1 cellular context compared by ENCODE assay signal in genomic region chr16:578870-579405, GRCh38.
A peak's percentile ranks its signal among the peaks of the same experiment; 100 is the strongest.
TF ChIP-seq lines count a peak whose summit lies in the region.

No MANE protein-coding gene starts in this region.

TF ChIP-seq in K562, 482 proteins besides CTCF, POLR2A, EP300 and RAD21 (continued from another document and continues in another):
- peak; percentile 22 to 62; a peak in 2 of 4 replicates for TF ChIP-seq TRIM24 (IDR thresholded peaks at IDR 0.05)
- TF ChIP-seq, protein P1, sequence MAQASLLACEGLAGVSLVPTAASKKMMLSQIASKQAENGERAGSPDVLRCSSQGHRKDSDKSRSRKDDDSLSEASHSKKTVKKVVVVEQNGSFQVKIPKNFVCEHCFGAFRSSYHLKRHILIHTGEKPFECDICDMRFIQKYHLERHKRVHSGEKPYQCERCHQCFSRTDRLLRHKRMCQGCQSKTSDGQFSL (CRISPR knock-in tag; IDR thresholded peaks at IDR 0.05), result peak; percentile 90
- TF ChIP-seq, protein P1 (tag; IDR thresholded peaks at IDR 0.05), result no peak
- TF ChIP-seq ZFP36 (IDR thresholded peaks at IDR 0.05; ENCODE audit: low read depth, low read length, partially characterized antibody), result no peak
- TF ChIP-seq GTF3C2 (IDR thresholded peaks at IDR 0.05; ENCODE audit: borderline replicate concordance, extremely low read depth, insufficient read length), result no peak
- no peak for TF ChIP-seq KDM1A (IDR thresholded peaks at IDR 0.05)
- no peak for TF ChIP-seq KLF10 (CRISPR knock-in tag; IDR thresholded peaks at IDR 0.05)
- TF ChIP-seq CEBPG (CRISPR knock-in tag; IDR thresholded peaks at IDR 0.05), result no peak
- no peak for TF ChIP-seq CEBPG (tag; conservative IDR thresholded peaks at IDR 0.05 in 1 of 2, IDR thresholded peaks at IDR 0.05 in 1 of 2)
- TF ChIP-seq BRD4 (IDR thresholded peaks at IDR 0.05), result no peak
- TF ChIP-seq ZFX (CRISPR knock-in tag; IDR thresholded peaks at IDR 0.05), result peak; percentile 89
- no peak for TF ChIP-seq ZNF551 (CRISPR knock-in tag; IDR thresholded peaks at IDR 0.05)
- TF ChIP-seq ZEB2 (IDR thresholded peaks at IDR 0.05), result no peak
- no peak for TF ChIP-seq GTF2A2 (tag; IDR thresholded peaks at IDR 0.05)
- TF ChIP-seq SRSF9 (IDR thresholded peaks at IDR 0.05; ENCODE audit: borderline replicate concordance, low read depth, low read length), result no peak
- no peak for TF ChIP-seq TRIM25 (IDR thresholded peaks at IDR 0.05; ENCODE audit: borderline replicate concordance)
- TF ChIP-seq NR1H2 (CRISPR knock-in tag; IDR thresholded peaks at IDR 0.05), result no peak
- no peak for TF ChIP-seq ZNF41 (CRISPR knock-in tag; conservative IDR thresholded peaks at IDR 0.05)
- no peak for TF ChIP-seq SLC30A9 (CRISPR knock-in tag; IDR thresholded peaks at IDR 0.05)
- TF ChIP-seq SMARCE1 (IDR thresholded peaks at IDR 0.05), result no peak
- TF ChIP-seq ZNF133 (CRISPR knock-in tag; IDR thresholded peaks at IDR 0.05), result no peak
- no peak for TF ChIP-seq ATF3 (IDR thresholded peaks at IDR 0.05)
- TF ChIP-seq ATF3 (CRISPR knock-in tag; conservative IDR thresholded peaks at IDR 0.05), result no peak
- peak; percentile 91 for TF ChIP-seq CTBP1 (IDR thresholded peaks at IDR 0.05; ENCODE audit: borderline replicate concordance)
- TF ChIP-seq, protein P2, sequence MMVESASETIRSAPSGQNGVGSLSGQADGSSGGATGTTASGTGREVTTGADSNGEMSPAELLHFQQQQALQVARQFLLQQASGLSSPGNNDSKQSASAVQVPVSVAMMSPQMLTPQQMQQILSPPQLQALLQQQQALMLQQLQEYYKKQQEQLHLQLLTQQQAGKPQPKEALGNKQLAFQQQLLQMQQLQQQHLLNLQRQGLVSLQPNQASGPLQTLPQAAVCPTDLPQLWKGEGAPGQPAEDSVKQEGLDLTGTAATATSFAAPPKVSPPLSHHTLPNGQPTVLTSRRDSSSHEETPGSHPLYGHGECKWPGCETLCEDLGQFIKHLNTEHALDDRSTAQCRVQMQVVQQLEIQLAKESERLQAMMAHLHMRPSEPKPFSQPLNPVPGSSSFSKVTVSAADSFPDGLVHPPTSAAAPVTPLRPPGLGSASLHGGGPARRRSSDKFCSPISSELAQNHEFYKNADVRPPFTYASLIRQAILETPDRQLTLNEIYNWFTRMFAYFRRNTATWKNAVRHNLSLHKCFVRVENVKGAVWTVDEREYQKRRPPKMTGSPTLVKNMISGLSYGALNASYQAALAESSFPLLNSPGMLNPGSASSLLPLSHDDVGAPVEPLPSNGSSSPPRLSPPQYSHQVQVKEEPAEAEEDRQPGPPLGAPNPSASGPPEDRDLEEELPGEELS (CRISPR knock-in tag; IDR thresholded peaks at IDR 0.05; ENCODE audit: borderline replicate concordance), result no peak
- no peak for TF ChIP-seq C11orf30 (IDR thresholded peaks at IDR 0.05; ENCODE audit: low read depth)
- TF ChIP-seq PML (IDR thresholded peaks at IDR 0.05; ENCODE audit: low read length), result no peak
- TF ChIP-seq, protein P3, sequence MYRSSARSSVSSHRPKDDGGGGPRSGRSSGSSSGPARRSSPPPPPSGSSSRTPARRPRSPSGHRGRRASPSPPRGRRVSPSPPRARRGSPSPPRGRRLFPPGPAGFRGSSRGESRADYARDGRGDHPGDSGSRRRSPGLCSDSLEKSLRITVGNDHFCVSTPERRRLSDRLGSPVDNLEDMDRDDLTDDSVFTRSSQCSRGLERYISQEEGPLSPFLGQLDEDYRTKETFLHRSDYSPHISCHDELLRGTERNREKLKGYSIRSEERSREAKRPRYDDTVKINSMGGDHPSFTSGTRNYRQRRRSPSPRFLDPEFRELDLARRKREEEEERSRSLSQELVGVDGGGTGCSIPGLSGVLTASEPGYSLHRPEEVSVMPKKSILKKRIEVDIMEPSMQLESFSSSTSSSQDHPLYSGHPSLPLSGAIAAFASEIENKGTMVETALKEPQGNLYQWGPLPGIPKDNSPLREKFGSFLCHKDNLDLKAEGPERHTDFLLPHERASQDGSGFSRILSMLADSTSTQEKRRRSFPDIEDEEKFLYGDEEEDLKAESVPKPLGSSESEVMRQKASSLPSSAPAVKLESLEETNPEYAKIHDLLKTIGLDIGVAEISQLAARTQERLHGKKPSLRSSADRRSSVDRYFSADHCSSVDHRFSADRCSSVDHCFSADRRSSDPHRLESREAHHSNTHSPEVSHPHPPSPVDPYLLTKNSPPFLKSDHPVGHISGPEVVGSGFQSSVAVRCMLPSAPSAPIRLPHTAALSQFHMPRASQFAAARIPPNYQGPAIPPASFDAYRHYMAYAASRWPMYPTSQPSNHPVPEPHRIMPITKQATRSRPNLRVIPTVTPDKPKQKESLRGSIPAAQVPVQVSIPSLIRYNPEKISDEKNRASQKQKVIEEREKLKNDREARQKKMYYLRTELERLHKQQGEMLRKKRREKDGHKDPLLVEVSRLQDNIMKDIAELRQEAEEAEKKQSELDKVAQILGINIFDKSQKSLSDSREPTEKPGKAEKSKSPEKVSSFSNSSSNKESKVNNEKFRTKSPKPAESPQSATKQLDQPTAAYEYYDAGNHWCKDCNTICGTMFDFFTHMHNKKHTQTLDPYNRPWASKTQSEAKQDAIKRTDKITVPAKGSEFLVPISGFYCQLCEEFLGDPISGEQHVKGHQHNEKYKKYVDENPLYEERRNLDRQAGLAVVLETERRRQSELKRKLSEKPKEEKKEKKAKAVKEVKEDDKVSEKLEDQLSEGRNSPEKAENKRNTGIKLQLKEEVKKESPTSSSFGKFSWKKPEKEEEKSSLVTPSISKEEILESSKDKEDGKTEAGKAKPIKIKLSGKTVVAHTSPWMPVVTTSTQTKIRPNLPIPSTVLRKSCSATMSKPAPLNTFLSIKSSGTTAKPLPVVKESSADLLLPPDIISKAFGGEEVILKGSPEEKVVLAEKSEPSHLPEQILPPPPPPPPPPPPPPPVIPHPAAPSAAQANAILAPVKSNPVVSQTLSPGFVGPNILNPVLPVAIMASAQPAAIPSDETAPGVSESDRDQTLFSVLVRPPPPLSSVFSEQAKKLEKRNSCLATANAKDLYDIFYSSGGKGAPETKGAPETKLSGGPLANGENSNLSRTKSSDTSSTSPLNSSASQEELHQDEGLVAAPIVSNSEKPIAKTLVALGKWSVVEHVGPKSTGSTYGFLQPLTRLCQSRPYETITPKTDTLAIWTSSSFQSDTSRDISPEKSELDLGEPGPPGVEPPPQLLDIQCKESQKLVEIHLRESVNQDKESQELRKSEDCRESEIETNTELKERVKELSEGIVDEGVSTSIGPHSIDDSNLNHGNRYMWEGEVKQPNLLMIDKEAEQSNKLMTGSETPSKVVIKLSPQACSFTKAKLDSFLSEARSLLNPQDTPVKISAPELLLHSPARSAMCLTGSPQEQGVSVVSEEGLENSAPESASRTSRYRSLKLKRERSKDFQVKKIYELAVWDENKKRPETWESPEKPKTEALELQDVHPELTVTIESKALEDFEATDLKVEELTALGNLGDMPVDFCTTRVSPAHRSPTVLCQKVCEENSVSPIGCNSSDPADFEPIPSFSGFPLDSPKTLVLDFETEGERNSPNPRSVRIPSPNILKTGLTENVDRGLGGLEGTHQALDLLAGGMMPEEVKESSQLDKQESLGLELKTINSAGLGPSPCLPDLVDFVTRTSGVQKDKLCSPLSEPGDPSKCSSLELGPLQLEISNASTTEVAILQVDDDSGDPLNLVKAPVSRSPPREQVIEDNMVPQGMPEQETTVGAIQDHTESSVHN (IDR thresholded peaks at IDR 0.05; ENCODE audit: borderline replicate concordance in 1 of 2, low read depth in 1 of 2), result no peak
- TF ChIP-seq TEAD1 (CRISPR knock-in tag; IDR thresholded peaks at IDR 0.05), result peak in 1 of 2 experiments; percentile 70; a peak in 1 of 4 replicates
- TF ChIP-seq HLTF (IDR thresholded peaks at IDR 0.05), result 0 out of 2 replicates have a peak, but pooled peaks have one; percentile 34
- no peak for TF ChIP-seq ZNF121 (CRISPR knock-in tag; conservative IDR thresholded peaks at IDR 0.05)
- TF ChIP-seq E2F6 (IDR thresholded peaks at IDR 0.05; ENCODE audit: borderline replicate concordance in 1 of 2, extremely low read depth in 1 of 2, insufficient read depth in 1 of 2, insufficient read length in 1 of 2, low read depth in 1 of 2, low read length in 1 of 2, poor library complexity in 1 of 2, severe bottlenecking in 1 of 2), result peak; percentile 90 to 91
- TF ChIP-seq ATF6 (CRISPR knock-in tag; IDR thresholded peaks at IDR 0.05), result peak; percentile 49; the same call in 1 of the 2 replicates
- TF ChIP-seq TSC22D4 (tag; IDR thresholded peaks at IDR 0.05), result no peak
- TF ChIP-seq BCOR (IDR thresholded peaks at IDR 0.05), result peak; percentile 74
- no peak for TF ChIP-seq SP2 (IDR thresholded peaks at IDR 0.05; ENCODE audit: extremely low read depth, low read depth, low read length, poor library complexity, severe bottlenecking)
- TF ChIP-seq NR3C1 (CRISPR knock-in tag; IDR thresholded peaks at IDR 0.05), result no peak
- TF ChIP-seq PURB (CRISPR knock-in tag; IDR thresholded peaks at IDR 0.05; ENCODE audit: low read depth), result no peak
- peak; percentile 55 for TF ChIP-seq NEUROD1 (IDR thresholded peaks at IDR 0.05; ENCODE audit: borderline replicate concordance, low read depth, low read length, partially characterized antibody)
- no peak for TF ChIP-seq MEF2A (IDR thresholded peaks at IDR 0.05; ENCODE audit: control insufficient read depth, low read depth, low read length)
- no peak for TF ChIP-seq GTF2E2 (tag; IDR thresholded peaks at IDR 0.05)
- no peak for TF ChIP-seq SREBF2 (CRISPR knock-in tag; IDR thresholded peaks at IDR 0.05)
- TF ChIP-seq TCFL5 (CRISPR knock-in tag; conservative IDR thresholded peaks at IDR 0.05), result no peak
